In the genomic region with DNA sequence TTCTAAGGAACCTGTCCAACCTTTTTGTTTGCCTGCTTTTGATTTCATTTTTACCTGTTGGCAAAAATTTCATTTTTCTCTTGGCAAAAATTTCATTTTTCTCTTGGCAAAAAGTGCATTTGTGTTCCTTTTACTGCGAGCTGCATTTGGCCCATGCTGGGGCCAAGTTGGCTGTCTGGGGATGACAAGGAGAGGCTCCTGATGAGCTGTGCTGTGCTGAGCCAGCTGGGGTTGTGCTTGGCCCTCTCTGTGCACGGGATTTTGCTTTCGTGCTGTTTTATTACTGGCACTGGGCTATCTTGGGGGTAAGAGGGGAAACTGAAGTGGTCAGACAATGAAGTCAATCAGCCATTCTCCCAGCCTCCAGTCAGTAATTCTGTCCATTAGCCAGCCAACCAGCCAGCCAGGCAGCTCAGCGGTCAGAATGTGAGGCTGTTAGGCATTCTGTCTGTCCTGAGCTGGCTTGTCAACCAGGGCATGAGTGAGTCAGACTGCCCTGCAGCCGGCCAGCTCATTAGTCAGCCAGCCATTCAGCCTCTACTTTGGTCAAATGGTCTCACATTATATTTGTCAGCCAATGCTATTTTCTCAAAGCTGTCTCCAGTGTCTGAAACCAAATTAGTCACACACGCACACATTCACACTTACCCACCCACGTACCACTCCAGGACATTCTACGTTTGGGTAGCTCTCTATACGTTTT, we compare ENCODE assay signal across 11 cellular contexts. TPM values are rescaled to one million over a fixed set of nuclear protein-coding genes. Genes with fewer than 3 reads are reported as not detected.
DNase-seq lines count a peak whose midpoint lies in the region; TF ChIP-seq lines count a peak whose summit lies in the region.
"Had no signal": no experiment of that assay in that cellular context is flagged by ENCODE, and none has a peak within 500 bp of the region (broad histone marks: within the 10 kb centered on the region; RNA-seq: fewer than 3 reads in every experiment).

No MANE protein-coding gene starts in this region.

- peaks cover 17% of the 10 kb centered on the region for H3F3A ChIP-seq in smooth muscle cell (ENCODE audit: low read depth)

- H3K36me3 ChIP-seq in SJSA1 (no peaks in the 10 kb centered on the region), smooth muscle cell (ENCODE audit: low read depth) (no peaks in the 10 kb centered on the region)

- DNase-seq in NK-92 treated with Interleukin-12 subunit alpha and Interleukin-12 subunit beta, amount 100 ng/mL, for 24 hours (lab: John Stamatoyannopoulos, UW), result peak; percentile 1
- DNase-seq in NK-92 (lab: John Stamatoyannopoulos, UW; ENCODE audit: unreplicated experiment) (no peak), SJSA1 (ENCODE audit: low read depth in 1 of 2, low spot score in 2 of 2) (peak; percentile 66 to 81), fibroblast of peridontal ligament (ENCODE audit: extremely low read depth) (peak; percentile 79), smooth muscle cell (lab: John Stamatoyannopoulos, UW; ENCODE audit: unreplicated experiment) (no peak), immature natural killer cell (no peak), inferior parietal cortex (ENCODE audit: extremely low spot score) (no peak)
- DNase-seq in stimulated activated naive CD4-positive, alpha-beta T cell treated with Interleukin-2 at 50 U/mL for 16 hours (lab: John Stamatoyannopoulos, UW), result no peak
- DNase-seq: activated B cell treated with CpG ODN at 0.5 μM for 24 hours, H7 had no signal

- peak overlapping the region; percentile 68 for H3K9ac ChIP-seq in smooth muscle cell (ENCODE audit: low read depth)

- H3K27me3 ChIP-seq in SJSA1 (replicated peaks) (no peaks in the 10 kb centered on the region), smooth muscle cell (ENCODE audit: low read depth) (no peaks in the 10 kb centered on the region)

- H3K4me1 ChIP-seq in SJSA1 (replicated peaks) (peaks cover 38% of the 10 kb centered on the region), smooth muscle cell (ENCODE audit: low read depth) (peaks cover 9% of the 10 kb centered on the region)

- H3K27ac ChIP-seq in SJSA1 (peak overlapping the region; percentile 62), smooth muscle cell (ENCODE audit: low read depth) (peak overlapping the region; percentile 94)

- H3K27ac Mint-ChIP-seq in immature natural killer cell, result no peak overlapping the region
- H3K27ac Mint-ChIP-seq: activated B cell treated with CpG ODN at 0.5 μM for 24 hours had no signal

- peaks cover 3 to 4% of the 10 kb centered on the region in 2 donors for H3K4me1 Mint-ChIP-seq in immature natural killer cell
- H3K4me1 Mint-ChIP-seq: activated B cell treated with CpG ODN at 0.5 μM for 24 hours had no signal

- H3K36me3 Mint-ChIP-seq in immature natural killer cell, result peaks cover 0 to 9% (median 0%) of the 10 kb centered on the region in 3 donors

- TF ChIP-seq CTCF in smooth muscle cell (IDR thresholded peaks at IDR 0.05; ENCODE audit: borderline replicate concordance, insufficient read depth, poor library complexity, severe bottlenecking), result no peak

- H3K79me2 ChIP-seq in smooth muscle cell (ENCODE audit: low read depth), result no peaks in the 10 kb centered on the region

- no peaks in the 10 kb centered on the region for H3K9me3 Mint-ChIP-seq in immature natural killer cell
- H3K9me3 Mint-ChIP-seq: activated B cell treated with CpG ODN at 0.5 μM for 24 hours had no signal

- H3K9me3 ChIP-seq in SJSA1 (replicated peaks) (no peaks in the 10 kb centered on the region), smooth muscle cell (replicated peaks; ENCODE audit: low read depth) (no peaks in the 10 kb centered on the region)

- no peak overlapping the region for H2AFZ ChIP-seq in smooth muscle cell (ENCODE audit: low read depth)

- 11% methylated on average over 9 of the region's 9 CpGs for WGBS in smooth muscle cell (ENCODE audit: low lambda C conversion rate)

- peak overlapping the region; percentile 28 for H3K4me2 ChIP-seq in smooth muscle cell

- peaks cover 0 to 3% (median 3%) of the 10 kb centered on the region in 3 donors for H3K27me3 Mint-ChIP-seq in immature natural killer cell (ENCODE audit: low read depth in 3 of 3)
- H3K27me3 Mint-ChIP-seq: activated B cell treated with CpG ODN at 0.5 μM for 24 hours had no signal

- H4K20me1 ChIP-seq in smooth muscle cell (ENCODE audit: low read depth), result no peaks in the 10 kb centered on the region

- no peak overlapping the region for H3K4me3 ChIP-seq in SJSA1
- H3K4me3 ChIP-seq in smooth muscle cell, result no peak overlapping the region

- no peak overlapping the region for H3K4me3 Mint-ChIP-seq in immature natural killer cell
- H3K4me3 Mint-ChIP-seq: activated B cell treated with CpG ODN at 0.5 μM for 24 hours, neural crest cell had no signal

RNA-seq across cellular contexts. Expression of a gene that starts 56.9 kb away (rescaled TPM):
- total RNA-seq in SJSA1 (2014; rRNA removed; shearing (Covaris generic)), result 72.0 and 117 TPM in 2 replicates
- 60.5 and 74.5 TPM in 2 replicates for total RNA-seq in smooth muscle cell
- polyA plus RNA-seq in smooth muscle cell (40.3 and 51.7 TPM in 2 replicates), immature natural killer cell (10 to 100 TPM; 41.9 to 54.6 (median 45.6) TPM)

Comparison
In these comparisons a context has a peak if more than half of its experiments do, and no peak if none do; other contexts are left out.
1. DNase-seq: peak in NK-92 treated with Interleukin-12 subunit alpha and Interleukin-12 subunit beta, amount 100 ng/mL, for 24 hours (single experiment), SJSA1 (2 of 2) and fibroblast of peridontal ligament (single experiment); none in NK-92 (single experiment), smooth muscle cell (single experiment), immature natural killer cell (0 of 3), stimulated activated naive CD4-positive, alpha-beta T cell treated with Interleukin-2 at 50 U/mL for 16 hours (single experiment) and inferior parietal cortex (single experiment).